Comparison of ENCODE assay signal across 23 cellular contexts in the genomic region with DNA sequence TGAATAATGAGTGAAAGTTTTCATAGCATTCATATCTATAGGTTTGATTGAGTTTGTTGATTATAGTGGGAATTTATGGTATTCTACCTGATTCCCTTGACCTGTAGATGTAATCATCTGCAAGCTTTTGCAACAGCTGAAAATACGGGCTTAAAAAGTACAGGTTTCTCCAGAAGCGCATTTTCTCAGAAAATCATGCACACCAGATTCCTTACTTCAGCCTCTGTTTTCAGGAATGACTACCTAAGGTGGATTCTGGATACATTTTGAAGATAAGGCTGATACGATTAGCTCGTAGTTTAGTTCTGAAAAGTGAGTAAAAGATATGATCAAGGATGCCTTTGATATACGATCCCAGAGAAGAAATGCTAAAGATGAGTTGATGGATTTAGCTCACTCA.
"Had no signal": no experiment of that assay in that cellular context is flagged by ENCODE, and none has a peak within 500 bp of the region (broad histone marks: within the 10 kb centered on the region; RNA-seq: fewer than 3 reads in every experiment).

No MANE protein-coding gene starts in this region.

- H3K9me3 ChIP-seq: suprapubic skin, testis, thoracic aorta, thyroid gland, tibial artery, tibial nerve, transverse colon, upper lobe of left lung, upper lobe of right lung, uterus, vagina had no signal

- H3K4me3 ChIP-seq: stomach, suprapubic skin, testis, thoracic aorta, thyroid gland, tibial artery, tibial nerve, transverse colon, upper lobe of left lung, upper lobe of right lung, uterus, vagina had no signal

- DNase-seq: stimulated activated CD4-positive, alpha-beta T cell treated with anti-CD3 and anti-CD28 coated beads, Interleukin-2, amount 100 ng/mL, for 48 hours; stimulated activated CD4-positive, alpha-beta T cell treated with anti-CD3 and anti-CD28 coated beads, Interleukin-4, amount 100 ng/mL, for 1 hour; stimulated activated CD4-positive, alpha-beta T cell treated with anti-CD3 and anti-CD28 coated beads, Interleukin-4, amount 100 ng/mL, for 24 hours; stimulated activated CD4-positive, alpha-beta T cell treated with anti-CD3 and anti-CD28 coated beads, Interleukin-4, amount 100 ng/mL, for 4 hours; stimulated activated CD8-positive, alpha-beta memory T cell treated with anti-CD3 and anti-CD28 coated beads, Interleukin-4, amount 100 ng/mL, for 48 hours; stimulated activated naive B cell treated with anti-CD40 and anti-IgM and Interleukin-4, amounts not matched to agents 10 μg/mL and 1 μg/mL and 100 μg/mL, for 72 hours; stimulated activated naive CD4-positive, alpha-beta T cell; stimulated activated naive CD4-positive, alpha-beta T cell treated with Interleukin-2 at 50 U/mL for 16 hours; stimulated activated naive CD8-positive, alpha-beta T cell treated with anti-CD3 and anti-CD28 coated beads, Interleukin-15, amount 100 ng/mL, for 72 hours; stimulated activated naive CD8-positive, alpha-beta T cell treated with anti-CD3 and anti-CD28 coated beads, Interleukin-15, Interleukin-2, amounts not matched to agents 100 U/mL and 50 U/mL, for 24 hours; stomach; substantia nigra; testis; thyroid gland; tibial artery; transverse colon; upper lobe of left lung; upper lobe of right lung; uterus had no signal

- H3K36me3 ChIP-seq: stomach, suprapubic skin, thoracic aorta, thyroid gland, tibial artery, tibial nerve, transverse colon, upper lobe of left lung, upper lobe of right lung, uterus, vagina had no signal

- H3K27ac ChIP-seq: stomach, suprapubic skin, testis, thoracic aorta, thyroid gland, tibial artery, tibial nerve, transverse colon, upper lobe of left lung, upper lobe of right lung, uterus, vagina had no signal

- H3K4me1 ChIP-seq: stomach, suprapubic skin, testis, thyroid gland, tibial artery, tibial nerve, transverse colon, upper lobe of left lung, upper lobe of right lung, uterus, vagina had no signal

- H3K27me3 ChIP-seq: stomach, suprapubic skin, testis, thyroid gland, tibial artery, tibial nerve, transverse colon, upper lobe of left lung, upper lobe of right lung, uterus, vagina had no signal
